Comparison of ENCODE assay signal across 14 cellular contexts in genomic region chr1:222124602-222125001, GRCh38.
DNase-seq lines count a peak whose midpoint lies in the region; ATAC-seq and TF ChIP-seq lines count a peak whose summit lies in the region.
"Had no signal": no experiment of that assay in that cellular context is flagged by ENCODE, and none has a peak within 500 bp of the region (broad histone marks: within the 10 kb centered on the region; RNA-seq: fewer than 3 reads in every experiment).

No MANE protein-coding gene starts in this region.

- peaks cover 13% of the 10 kb centered on the region for H3K9me3 Mint-ChIP-seq in WTC11
- no peaks in the 10 kb centered on the region for H3K9me3 Mint-ChIP-seq in activated CD4-positive, alpha-beta memory T cell treated with anti-CD3 and anti-CD28 coated beads for 36 hours

- no peak overlapping the region for H3K27ac Mint-ChIP-seq in WTC11
- H3K27ac Mint-ChIP-seq in activated CD4-positive, alpha-beta memory T cell treated with anti-CD3 and anti-CD28 coated beads for 36 hours = no peak overlapping the region

- POLR2A ChIA-PET in WTC11 (lab: Charles Lee) = no interaction called here
- POLR2A ChIA-PET in activated CD4-positive, alpha-beta memory T cell treated with anti-CD3 and anti-CD28 coated beads for 36 hours (lab: Charles Lee) = no interaction called here

- H3K27me3 Mint-ChIP-seq in WTC11 (ENCODE audit: low read depth) = no peaks in the 10 kb centered on the region
- H3K27me3 Mint-ChIP-seq in activated CD4-positive, alpha-beta memory T cell treated with anti-CD3 and anti-CD28 coated beads for 36 hours = no peaks in the 10 kb centered on the region

- in situ Hi-C loops in KBM-7 (cut with MboI; ENCODE audit: low pct_unique_long_range_greater_than_20kb, low sequenced_read_pairs) = no loop called here

- peak; percentile 99 for ATAC-seq in WTC11
- peak; percentile 49 for ATAC-seq in left colon
- ATAC-seq in HG02885 (IDR thresholded peaks at IDR 0.05; ENCODE audit: poor library complexity, unreplicated experiment) = no peak
- ATAC-seq: lower lobe of right lung, psoas muscle, upper lobe of right lung had no signal

- H3K36me3 Mint-ChIP-seq in WTC11 = no peaks in the 10 kb centered on the region
- H3K36me3 Mint-ChIP-seq in activated CD4-positive, alpha-beta memory T cell treated with anti-CD3 and anti-CD28 coated beads for 36 hours = no peaks in the 10 kb centered on the region
- H3K36me3 Mint-ChIP-seq: CD4-positive, CD25-positive, alpha-beta regulatory T cell had no signal

- intact Hi-C loops in left colon (cut with DNase I, micrococcal nuclease) = no loop called here
- intact Hi-C loops in activated CD4-positive, alpha-beta memory T cell treated with anti-CD3 and anti-CD28 coated beads for 36 hours (cut with micrococcal nuclease) = no loop called here

- CTCF ChIA-PET in WTC11 (lab: Charles Lee) = interaction anchor here (0.7 to 3.2 kb wide), 9 partner anchors 11 to 330 kb away, joined by 3 to 26 read pairs (median 4); no protein-coding TSS in a partner anchor
- CTCF ChIA-PET in activated CD4-positive, alpha-beta memory T cell treated with anti-CD3 and anti-CD28 coated beads for 36 hours (lab: Charles Lee) = interaction anchor here (1.0 to 1.1 kb wide), 2 partner anchors 30 to 76 kb away, joined by 4 to 5 read pairs; no protein-coding TSS in a partner anchor

- TF ChIP-seq CTCF in WTC11 (IDR thresholded peaks at IDR 0.05) = peak; percentile 13; the same call in 1 of the 2 replicates

- no peaks in the 10 kb centered on the region for H3K4me1 Mint-ChIP-seq in WTC11
- no peaks in the 10 kb centered on the region for H3K4me1 Mint-ChIP-seq in activated CD4-positive, alpha-beta memory T cell treated with anti-CD3 and anti-CD28 coated beads for 36 hours (ENCODE audit: low read depth)
- H3K4me1 Mint-ChIP-seq: CD4-positive, CD25-positive, alpha-beta regulatory T cell had no signal

- DNase-seq in COLO829 (ENCODE audit: low spot score) (peak; percentile 24), KBM-7 (peak; percentile 3), WTC11 (ENCODE audit: low spot score) (no peak), left colon (no peak), HPDE6-E6E7 (ENCODE audit: extremely low spot score) (no peak), SK-N-DZ (ENCODE audit: low spot score) (no peak)
- DNase-seq in activated CD4-positive, alpha-beta memory T cell treated with anti-CD3 and anti-CD28 coated beads for 36 hours = no peak
- DNase-seq: CD4-positive, CD25-positive, alpha-beta regulatory T cell; lower lobe of right lung; NCI-H774; psoas muscle; T-helper 2 cell; upper lobe of right lung had no signal

- H3K4me3 Mint-ChIP-seq in WTC11 = no peak overlapping the region
- H3K4me3 Mint-ChIP-seq in activated CD4-positive, alpha-beta memory T cell treated with anti-CD3 and anti-CD28 coated beads for 36 hours = no peak overlapping the region
- H3K4me3 Mint-ChIP-seq: CD4-positive, CD25-positive, alpha-beta regulatory T cell had no signal

TF ChIP-seq in WTC11, 78 proteins besides CTCF, POLR2A, EP300 and RAD21:
- TF ChIP-seq JAZF1 (CRISPR knock-in tag; IDR thresholded peaks at IDR 0.05) (no peak), USF1 (CRISPR knock-in tag; IDR thresholded peaks at IDR 0.05) (no peak), MLX (CRISPR knock-in tag; IDR thresholded peaks at IDR 0.05) (no peak)
TF ChIP-seq in WTC11: peak in this region for 0.

Comparison
In these comparisons a context has a peak if more than half of its experiments do, and no peak if none do; other contexts are left out.
1. DNase-seq: peak in COLO829 (single experiment) and KBM-7 (single experiment); none in WTC11 (single experiment), left colon (0 of 2), HPDE6-E6E7 (single experiment), SK-N-DZ (single experiment) and activated CD4-positive, alpha-beta memory T cell treated with anti-CD3 and anti-CD28 coated beads for 36 hours (single experiment).